8 cellular contexts compared by ENCODE assay signal in genomic region chr5:67003906-67004729, GRCh38.
A peak's percentile ranks its signal among the peaks of the same experiment; 100 is the strongest.
DNase-seq lines count a peak whose midpoint lies in the region; ATAC-seq and TF ChIP-seq lines count a peak whose summit lies in the region.

No MANE protein-coding gene starts in this region.

- DNase-seq in GM13976 (ENCODE audit: low spot score) = peak; percentile 49
- DNase-seq in NCI-H524 (lab: John Stamatoyannopoulos, UW) = peak; percentile 69 to 73
- DNase-seq in activated CD4-positive, alpha-beta T cell treated with anti-CD3 and anti-CD28 coated beads, Interleukin-2, amount 50 U/mL, for 4 hours = peak; percentile 88 to 92
- peak; percentile 99 for DNase-seq in dermis blood vessel endothelial cell
- DNase-seq in left lobe of liver (ENCODE audit: low spot score) = peak; percentile 90
- DNase-seq in stimulated activated CD4-positive, alpha-beta T cell treated with anti-CD3 and anti-CD28 coated beads, Interleukin-1b, Interleukin-23, amount 100 ng/mL, for 4 hours (ENCODE audit: low read depth in 2 of 2) = peak; percentile 74 to 85

- no peak for TF ChIP-seq CTCF in GM13976 (IDR thresholded peaks at IDR 0.05; ENCODE audit: borderline replicate concordance, control extremely low read depth, extremely low read depth, insufficient read depth, missing control alignments)

- in situ Hi-C loops in GM13976 (cut with MboI; ENCODE audit: low sequenced_read_pairs, unreplicated experiment) = no loop called here

- ATAC-seq in HG03280 (IDR thresholded peaks at IDR 0.05; ENCODE audit: unreplicated experiment) (peak; percentile 52), left lobe of liver (peak; percentile 88), GM21515 (IDR thresholded peaks at IDR 0.05; ENCODE audit: unreplicated experiment) (no peak)

Comparison
In these comparisons a context has a peak if more than half of its experiments do, and no peak if none do; other contexts are left out.
1. DNase-seq: peak in every context shown above with its lines; median percentile 99 in dermis blood vessel endothelial cell; 90 in activated CD4-positive, alpha-beta T cell treated with anti-CD3 and anti-CD28 coated beads, Interleukin-2, amount 50 U/mL, for 4 hours; 90 in left lobe of liver; 80 in stimulated activated CD4-positive, alpha-beta T cell treated with anti-CD3 and anti-CD28 coated beads, Interleukin-1b, Interleukin-23, amount 100 ng/mL, for 4 hours; 71 in NCI-H524; 49 in GM13976.